Comparison of ENCODE assay signal across 8 cellular contexts in genomic region chr2:25521665-25522387, GRCh38.
DNase-seq lines count a peak whose midpoint lies in the region; ATAC-seq and FAIRE-seq lines count a peak whose summit lies in the region.

No MANE protein-coding gene starts in this region.

- H3K4me3 ChIP-seq in small intestine (ENCODE audit: low read depth in 1 of 2, low read length in 2 of 2), result peak overlapping the region in 1 of 2 donors; percentile 6

- H3K27ac ChIP-seq in small intestine (ENCODE audit: low read depth in 1 of 2, low read length in 1 of 2), result no peak overlapping the region

- DNase-seq in DMS153 treated with DMSO at 0.1 percent for 48 hours (lab: John Stamatoyannopoulos, UW; ENCODE audit: unreplicated experiment) (peak; percentile 53), HuH-7.5 (ENCODE audit: low spot score) (peak; percentile 16), NOMO-1 treated with dmso at 0.1 percent for 144 hours (lab: John Stamatoyannopoulos, UW; ENCODE audit: unreplicated experiment) (peak; percentile 80), astrocyte of the hippocampus (ENCODE audit: low read depth, low spot score) (peak; percentile 73), iPS-NIHi7 (ENCODE audit: extremely low spot score) (peak; percentile 26), small intestine (peak; percentile 79), OCI-M2 (lab: John Stamatoyannopoulos, UW; ENCODE audit: unreplicated experiment) (no peak)

- ATAC-seq in GM19463 (IDR thresholded peaks at IDR 0.05; ENCODE audit: unreplicated experiment), result peak; percentile 61

- H3K27me3 ChIP-seq in small intestine (ENCODE audit: control insufficient read depth in 2 of 2, insufficient read depth in 2 of 2, low read length in 2 of 2), result no peaks in the 10 kb centered on the region

- no peaks in the 10 kb centered on the region for H3K36me3 ChIP-seq in small intestine (ENCODE audit: control insufficient read depth in 2 of 2, insufficient read depth in 2 of 2, low read length in 2 of 2)

- no peaks in the 10 kb centered on the region for H3K4me1 ChIP-seq in small intestine (ENCODE audit: control insufficient read depth in 2 of 2, insufficient read depth in 1 of 2, low read depth in 1 of 2, low read length in 1 of 2)

- FAIRE-seq in small intestine (lab: Jason Lieb, UNC), result no peak

- 34 to 38% (median 37%) methylated on average over 10 of the region's 10 CpGs for WGBS in small intestine, 3 donors

- H3K9me3 ChIP-seq in small intestine (ENCODE audit: control insufficient read depth, low read depth), result no peaks in the 10 kb centered on the region
